In genomic region chr1:67685067-67685557, GRCh38 we compare ENCODE assay signal across 8 cellular contexts. TPM values are rescaled to one million over a fixed set of nuclear protein-coding genes. Genes with fewer than 3 reads are reported as not detected.
A peak's percentile ranks its signal among the peaks of the same experiment; 100 is the strongest.
DNase-seq lines count a peak whose midpoint lies in the region; ATAC-seq and TF ChIP-seq lines count a peak whose summit lies in the region.

GADD45A (plus strand) TSS chr1:67685201; CDS start chr1:67685495, 294 bp downstream.

- no peak for TF ChIP-seq EP300 in gastroesophageal sphincter (IDR thresholded peaks at IDR 0.05)

- H3K4me1 Mint-ChIP-seq in activated naive CD4-positive, alpha-beta T cell treated with anti-CD3 and anti-CD28 coated beads for 36 hours (ENCODE audit: low read depth): peaks cover 46% of the 10 kb centered on the region

- H3K27ac Mint-ChIP-seq in activated naive CD4-positive, alpha-beta T cell treated with anti-CD3 and anti-CD28 coated beads for 36 hours: peak within 1 kb of the TSS; percentile 92

- H3K4me3 ChIP-seq in HFF-Myc (replicated peaks; ENCODE audit: low read depth, low read length) (peak within 1 kb of the TSS; percentile 99), gastroesophageal sphincter (peak within 1 kb of the TSS; percentile 69 to 80)

- no peaks in the 10 kb centered on the region for H3K9me3 Mint-ChIP-seq in activated naive CD4-positive, alpha-beta T cell treated with anti-CD3 and anti-CD28 coated beads for 36 hours

- peak within 1 kb of the TSS; percentile 93 to 98 (median 96) for H3K27ac ChIP-seq in gastroesophageal sphincter
- peak within 1 kb of the TSS; percentile 59 for H3K27ac ChIP-seq in temporal lobe (ENCODE audit: low read depth, low read length)

- H3K36me3 ChIP-seq in gastroesophageal sphincter: peaks cover 0 to 20% of the 10 kb centered on the region in 2 donors

- intact Hi-C loops in activated naive CD4-positive, alpha-beta T cell treated with anti-CD3 and anti-CD28 coated beads for 36 hours (cut with micrococcal nuclease): loop anchor here (1.0 to 10.0 kb wide), 13 partner anchors 51 to 1870 kb away; no protein-coding TSS in a partner anchor

- H3K27me3 Mint-ChIP-seq in activated naive CD4-positive, alpha-beta T cell treated with anti-CD3 and anti-CD28 coated beads for 36 hours (ENCODE audit: low read depth): no peaks in the 10 kb centered on the region

- peaks cover 5 to 31% (median 6%) of the 10 kb centered on the region in 3 donors for H3K4me1 ChIP-seq in gastroesophageal sphincter

- no CpG with 5 or more reads among the region's 39 CpGs for WGBS in gastroesophageal sphincter (ENCODE audit: low coverage in 1 of 2), 2 donors

- TF ChIP-seq CTCF in HFF-Myc (IDR thresholded peaks at IDR 0.05; ENCODE audit: low read depth, low read length, missing control alignments): no peak
- TF ChIP-seq CTCF in gastroesophageal sphincter (IDR thresholded peaks at IDR 0.05): peak in 1 of 4 experiments; percentile 4

- peaks cover 22% of the 10 kb centered on the region for H3K36me3 Mint-ChIP-seq in activated naive CD4-positive, alpha-beta T cell treated with anti-CD3 and anti-CD28 coated beads for 36 hours (ENCODE audit: low read depth)

- peak; percentile 96 for ATAC-seq in gastroesophageal sphincter

- peak within 1 kb of the TSS; percentile 90 for H3K4me3 Mint-ChIP-seq in activated naive CD4-positive, alpha-beta T cell treated with anti-CD3 and anti-CD28 coated beads for 36 hours

- peak; percentile 96 to 98 for TF ChIP-seq POLR2A in gastroesophageal sphincter (IDR thresholded peaks at IDR 0.05)

- H3K9me3 ChIP-seq in gastroesophageal sphincter: no peaks in the 10 kb centered on the region

- CTCF ChIA-PET in activated naive CD4-positive, alpha-beta T cell treated with anti-CD3 and anti-CD28 coated beads for 36 hours (lab: Charles Lee): interaction anchor here (1.4 to 4.2 kb wide), 4 partner anchors 10 to 75 kb away, joined by 3 to 27 read pairs (median 5); no protein-coding TSS in a partner anchor

- no peaks in the 10 kb centered on the region for H3K27me3 ChIP-seq in gastroesophageal sphincter

- DNase-seq in GM03348 (ENCODE audit: low spot score) (peak; percentile 94), HFF-Myc (ENCODE audit: extremely low read depth, low read depth) (peak; percentile 99), NAMALWA (ENCODE audit: low spot score) (peak; percentile 99), SK-N-DZ (ENCODE audit: low spot score) (peak; percentile 99), non-pigmented ciliary epithelial cell (ENCODE audit: low read depth) (peak; percentile 99)
- peak; percentile 98 for DNase-seq in activated naive CD4-positive, alpha-beta T cell treated with anti-CD3 and anti-CD28 coated beads for 36 hours

RNA-seq across cellular contexts. Expression of gene GADD45A, which starts in this region (rescaled TPM):
- polyA plus RNA-seq in SK-N-DZ (2014; cell fraction: cytosol; rRNA removed): 21.2 and 29.5 TPM in 2 replicates
- 57.2 and 60.1 TPM in 2 replicates for polyA plus RNA-seq in SK-N-DZ (2014; cell fraction: nucleus; rRNA removed)
- total RNA-seq in activated naive CD4-positive, alpha-beta T cell treated with anti-CD3 and anti-CD28 coated beads for 36 hours: 10 to 100 TPM; 47.0 to 48.3 TPM
- total RNA-seq in gastroesophageal sphincter: 10 to 100 TPM; 58.7 to 69.9 (median 65.6) TPM
- 9.6 TPM for total RNA-seq in temporal lobe

Comparison
In these comparisons a context has a peak if more than half of its experiments do, and no peak if none do; other contexts are left out.
1. Peak in every context shown above with its lines: DNase-seq, ATAC-seq, H3K4me3 ChIP-seq and H3K27ac ChIP-seq.